18 cellular contexts compared by ENCODE assay signal in the genomic region with DNA sequence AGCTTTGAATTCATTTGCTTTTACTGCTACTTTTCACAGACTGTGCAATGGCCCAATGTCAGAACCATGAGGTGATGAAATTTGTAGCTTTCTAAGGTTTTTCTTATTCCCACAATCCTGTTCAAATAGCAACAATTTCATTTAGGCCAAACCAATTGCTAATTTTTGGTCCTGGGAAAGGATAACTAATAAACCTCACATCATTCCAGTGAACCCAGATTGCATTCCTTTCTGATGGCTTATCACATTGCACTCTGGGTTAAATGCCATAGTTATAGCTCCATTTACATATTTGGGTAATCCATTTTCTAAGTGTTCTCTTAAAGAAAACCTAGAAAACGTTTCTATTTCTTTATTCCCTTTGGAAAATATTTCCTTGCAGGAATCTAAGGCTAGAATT. TPM values are rescaled to one million over a fixed set of nuclear protein-coding genes. Genes with fewer than 3 reads are reported as not detected.
A peak's percentile ranks its signal among the peaks of the same experiment; 100 is the strongest.
DNase-seq lines count a peak whose midpoint lies in the region; ATAC-seq and TF ChIP-seq lines count a peak whose summit lies in the region.
"Had no signal": no experiment of that assay in that cellular context is flagged by ENCODE, and none has a peak within 500 bp of the region (broad histone marks: within the 10 kb centered on the region; RNA-seq: fewer than 3 reads in every experiment).

No MANE protein-coding gene starts in this region.

- TF ChIP-seq CTCF in smooth muscle cell (IDR thresholded peaks at IDR 0.05; ENCODE audit: borderline replicate concordance, insufficient read depth, poor library complexity, severe bottlenecking) = no peak
- TF ChIP-seq CTCF in BE2C (IDR thresholded peaks at IDR 0.05; ENCODE audit: low read depth, low read length) = no peak

- H3K9ac ChIP-seq in smooth muscle cell (ENCODE audit: low read depth) = no peak overlapping the region
- H3K9ac ChIP-seq: parathyroid adenoma had no signal

- no peak overlapping the region for H3K4me3 ChIP-seq in smooth muscle cell
- no peak overlapping the region for H3K4me3 ChIP-seq in BE2C (ENCODE audit: low read depth, low read length)
- H3K4me3 ChIP-seq: esophagus squamous epithelium, hepatocyte, PC-9, SJCRH30 had no signal

- peak overlapping the region; percentile 53 for H3K4me2 ChIP-seq in smooth muscle cell
- H3K4me2 ChIP-seq: hepatocyte had no signal

- ATAC-seq in SK-N-SH treated with all-trans-retinoic acid at 6 μM for 48 hours = peak; percentile 37; the same call in 2 of the 3 replicates

- no peak overlapping the region for H2AFZ ChIP-seq in smooth muscle cell (ENCODE audit: low read depth)
- H2AFZ ChIP-seq: hepatocyte, parathyroid adenoma, PC-9 had no signal

- 35% methylated on average over 1 of the region's 1 CpG for WGBS in smooth muscle cell (ENCODE audit: low lambda C conversion rate)

- no peaks in the 10 kb centered on the region for H4K20me1 ChIP-seq in smooth muscle cell (ENCODE audit: low read depth)

- H3F3A ChIP-seq in smooth muscle cell (ENCODE audit: low read depth) = peaks cover 12% of the 10 kb centered on the region

- H3K9me3 ChIP-seq in smooth muscle cell (replicated peaks; ENCODE audit: low read depth) = no peaks in the 10 kb centered on the region
- H3K9me3 ChIP-seq in BE2C = no peaks in the 10 kb centered on the region
- H3K9me3 ChIP-seq: esophagus squamous epithelium, SJCRH30 had no signal

- peaks cover 24% of the 10 kb centered on the region for H3K4me1 ChIP-seq in smooth muscle cell (ENCODE audit: low read depth)
- no peaks in the 10 kb centered on the region for H3K4me1 ChIP-seq in BE2C
- H3K4me1 ChIP-seq: parathyroid adenoma had no signal

- H3K36me3 ChIP-seq in smooth muscle cell (ENCODE audit: low read depth) (no peaks in the 10 kb centered on the region), BE2C (no peaks in the 10 kb centered on the region)
- H3K36me3 ChIP-seq: esophagus squamous epithelium, SJCRH30, WERI-Rb-1 had no signal

- peak overlapping the region; percentile 67 for H3K27ac ChIP-seq in smooth muscle cell (ENCODE audit: low read depth)
- H3K27ac ChIP-seq: C4-2B, esophagus squamous epithelium, hepatocyte, parathyroid adenoma, PC-9, SJCRH30, WERI-Rb-1 had no signal

- no peaks in the 10 kb centered on the region for H3K79me2 ChIP-seq in smooth muscle cell (ENCODE audit: low read depth)
- H3K79me2 ChIP-seq: hepatocyte, parathyroid adenoma had no signal

- DNase-seq in GM03348 (ENCODE audit: low spot score) (peak; percentile 46), fibroblast of peridontal ligament (ENCODE audit: extremely low read depth) (peak; percentile 88), smooth muscle cell (lab: John Stamatoyannopoulos, UW; ENCODE audit: unreplicated experiment) (no peak), BE2C (no peak), NCI-H446 treated with DMSO at 0.1 percent for 48 hours (lab: John Stamatoyannopoulos, UW) (no peak), GM19238 (ENCODE audit: insufficient read length, low spot score) (no peak), SIG-M5 (lab: John Stamatoyannopoulos, UW) (no peak)
- DNase-seq: cortex of kidney, NCI-H1105, T-helper 17 cell had no signal

- no peaks in the 10 kb centered on the region for H3K27me3 ChIP-seq in smooth muscle cell (ENCODE audit: low read depth)
- no peaks in the 10 kb centered on the region for H3K27me3 ChIP-seq in BE2C
- H3K27me3 ChIP-seq: hepatocyte, SJCRH30 had no signal

TF ChIP-seq in SK-N-SH treated with all-trans-retinoic acid at 6 μM for 48 hours, 23 proteins besides CTCF, POLR2A, EP300 and RAD21:
- TF ChIP-seq TSHZ2 (CRISPR knock-in tag; IDR thresholded peaks at IDR 0.05) = no peak
- TF ChIP-seq ZNF70 (CRISPR knock-in tag; IDR thresholded peaks at IDR 0.05) = no peak
- TF ChIP-seq ZC3H10 (CRISPR knock-in tag; IDR thresholded peaks at IDR 0.05) = no peak
- no peak for TF ChIP-seq OSR1 (CRISPR knock-in tag; IDR thresholded peaks at IDR 0.05)
- no peak for TF ChIP-seq ISL1 (CRISPR knock-in tag; IDR thresholded peaks at IDR 0.05)
- no peak for TF ChIP-seq SNAI2 (CRISPR knock-in tag; IDR thresholded peaks at IDR 0.05)
- no peak for TF ChIP-seq ZFP30 (CRISPR knock-in tag; IDR thresholded peaks at IDR 0.05)
- no peak for TF ChIP-seq CSRNP3 (CRISPR knock-in tag; IDR thresholded peaks at IDR 0.05)
- TF ChIP-seq PPARA (CRISPR knock-in tag; IDR thresholded peaks at IDR 0.05; ENCODE audit: borderline replicate concordance) = no peak
- TF ChIP-seq ESRRG (CRISPR knock-in tag; IDR thresholded peaks at IDR 0.05) = no peak
- TF ChIP-seq, protein P1, sequence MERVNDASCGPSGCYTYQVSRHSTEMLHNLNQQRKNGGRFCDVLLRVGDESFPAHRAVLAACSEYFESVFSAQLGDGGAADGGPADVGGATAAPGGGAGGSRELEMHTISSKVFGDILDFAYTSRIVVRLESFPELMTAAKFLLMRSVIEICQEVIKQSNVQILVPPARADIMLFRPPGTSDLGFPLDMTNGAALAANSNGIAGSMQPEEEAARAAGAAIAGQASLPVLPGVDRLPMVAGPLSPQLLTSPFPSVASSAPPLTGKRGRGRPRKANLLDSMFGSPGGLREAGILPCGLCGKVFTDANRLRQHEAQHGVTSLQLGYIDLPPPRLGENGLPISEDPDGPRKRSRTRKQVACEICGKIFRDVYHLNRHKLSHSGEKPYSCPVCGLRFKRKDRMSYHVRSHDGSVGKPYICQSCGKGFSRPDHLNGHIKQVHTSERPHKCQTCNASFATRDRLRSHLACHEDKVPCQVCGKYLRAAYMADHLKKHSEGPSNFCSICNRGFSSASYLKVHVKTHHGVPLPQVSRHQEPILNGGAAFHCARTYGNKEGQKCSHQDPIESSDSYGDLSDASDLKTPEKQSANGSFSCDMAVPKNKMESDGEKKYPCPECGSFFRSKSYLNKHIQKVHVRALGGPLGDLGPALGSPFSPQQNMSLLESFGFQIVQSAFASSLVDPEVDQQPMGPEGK (CRISPR knock-in tag; IDR thresholded peaks at IDR 0.05; ENCODE audit: borderline replicate concordance) = no peak
- TF ChIP-seq ARNTL (CRISPR knock-in tag; IDR thresholded peaks at IDR 0.05; ENCODE audit: borderline replicate concordance, low read depth) = no peak
- TF ChIP-seq BACH2 (CRISPR knock-in tag; IDR thresholded peaks at IDR 0.05; ENCODE audit: borderline replicate concordance) = no peak
- TF ChIP-seq ZNF565 (CRISPR knock-in tag; conservative IDR thresholded peaks at IDR 0.05; ENCODE audit: low read depth) = no peak
- TF ChIP-seq POU6F1 (CRISPR knock-in tag; IDR thresholded peaks at IDR 0.05; ENCODE audit: borderline replicate concordance, low read depth) = no peak

RNA-seq across cellular contexts. Expression of gene POMP, which starts 22.9 kb away (rescaled TPM):
- total RNA-seq in smooth muscle cell = 128 and 134 TPM in 2 replicates
- 245 and 265 TPM in 2 replicates for polyA plus RNA-seq in smooth muscle cell
- polyA plus RNA-seq in BE2C (2012; ENCODE audit: insufficient read depth, insufficient read length, low read depth) = 126 TPM

Comparison
In these comparisons a context has a peak if more than half of its experiments do, and no peak if none do; other contexts are left out.
1. DNase-seq: peak in GM03348 (single experiment) and fibroblast of peridontal ligament (single experiment); none in smooth muscle cell (single experiment), BE2C (single experiment), NCI-H446 treated with DMSO at 0.1 percent for 48 hours (single experiment), GM19238 (single experiment) and SIG-M5 (single experiment).